ENCODE assay signal across 9 cellular contexts in the genomic region with DNA sequence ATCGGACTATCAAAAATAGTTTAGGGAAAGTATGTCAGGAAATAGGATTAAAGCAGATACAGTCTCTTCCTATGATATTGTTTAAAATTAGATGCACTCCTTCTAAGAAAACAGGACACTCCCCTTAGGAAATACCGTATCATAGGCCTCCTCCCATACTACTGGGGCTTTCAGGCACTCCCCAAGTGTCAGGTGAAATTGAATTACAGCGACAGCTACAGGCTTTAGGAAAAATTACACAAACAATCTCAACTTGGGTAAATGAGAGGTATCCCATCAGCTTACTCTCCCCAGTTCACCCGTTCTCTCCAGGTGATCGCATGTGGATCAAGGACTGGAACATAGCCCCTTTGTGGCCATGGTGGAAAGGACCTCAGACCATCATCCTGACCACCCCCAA.
DNase-seq lines count a peak whose midpoint lies in the region; ATAC-seq and TF ChIP-seq lines count a peak whose summit lies in the region.
"Had no signal": no experiment of that assay in that cellular context is flagged by ENCODE, and none has a peak within 500 bp of the region (broad histone marks: within the 10 kb centered on the region; RNA-seq: fewer than 3 reads in every experiment).

No MANE protein-coding gene starts in this region.

- in situ Hi-C loops in Panc1 (cut with HindIII; ENCODE audit: low pct_unique_long_range_greater_than_20kb, low sequenced_read_pairs), result no loop called here

- no peak overlapping the region for H3K4me3 ChIP-seq in AG09309 (ENCODE audit: control insufficient read depth, low read depth, low read length)
- H3K4me3 ChIP-seq in Panc1 (ENCODE audit: low read depth in 2 of 2, low read length in 2 of 2), result no peak overlapping the region

- POLR2A ChIA-PET in Panc1 (lab: Charles Lee), result no interaction called here
- POLR2A ChIA-PET in activated CD4-positive, alpha-beta T cell treated with anti-CD3 and anti-CD28 coated beads, Interleukin-2, amount 10 ng/mL, durations not matched to agents 7 days and 5 days (lab: Charles Lee), result no interaction called here

- no peak overlapping the region for H3K27ac Mint-ChIP-seq in activated CD4-positive, alpha-beta T cell treated with anti-CD3 and anti-CD28 coated beads, Interleukin-2, amount 10 ng/mL, durations not matched to agents 7 days and 5 days

- H3K4me1 Mint-ChIP-seq in activated CD4-positive, alpha-beta T cell treated with anti-CD3 and anti-CD28 coated beads, Interleukin-2, amount 10 ng/mL, durations not matched to agents 7 days and 5 days, result no peaks in the 10 kb centered on the region

- no peaks in the 10 kb centered on the region for H3K9me3 ChIP-seq in Panc1 (ENCODE audit: control insufficient read depth, insufficient read depth, low read depth, low read length)

- ATAC-seq in GM19351 (IDR thresholded peaks at IDR 0.05; ENCODE audit: unreplicated experiment), result peak; percentile 55
- ATAC-seq in Panc1, result peak; percentile 45; the same call in 1 of the 2 replicates

- H3K4me3 Mint-ChIP-seq in activated CD4-positive, alpha-beta T cell treated with anti-CD3 and anti-CD28 coated beads, Interleukin-2, amount 10 ng/mL, durations not matched to agents 7 days and 5 days, result no peak overlapping the region

- no peaks in the 10 kb centered on the region; the same call in 1 of the 2 replicates for H3K27me3 ChIP-seq in Panc1 (ENCODE audit: control insufficient read depth, insufficient read depth, low read length)

- no peaks in the 10 kb centered on the region for H3K36me3 Mint-ChIP-seq in activated CD4-positive, alpha-beta T cell treated with anti-CD3 and anti-CD28 coated beads, Interleukin-2, amount 10 ng/mL, durations not matched to agents 7 days and 5 days (ENCODE audit: low read depth)

- intact Hi-C loops in Panc1 (cut with micrococcal nuclease; ENCODE audit: unreplicated experiment), result no loop called here

- H3K36me3 ChIP-seq in Panc1 (ENCODE audit: control insufficient read depth, insufficient read depth, low read length), result no peaks in the 10 kb centered on the region

- H3K9me3 Mint-ChIP-seq in activated CD4-positive, alpha-beta T cell treated with anti-CD3 and anti-CD28 coated beads, Interleukin-2, amount 10 ng/mL, durations not matched to agents 7 days and 5 days, result no peaks in the 10 kb centered on the region

- no peak for DNase-seq in AG09309 (ENCODE audit: low read depth)
- DNase-seq in Panc1 (ENCODE audit: low read depth, low spot score), result peak; percentile 7
- DNase-seq in iPS-NIHi7 (ENCODE audit: extremely low spot score), result peak; percentile 57
- no peak for DNase-seq in central memory CD4-positive, alpha-beta T cell
- no peak for DNase-seq in GDM1 (lab: John Stamatoyannopoulos, UW)
- DNase-seq in ecto neural progenitor cell (ENCODE audit: low spot score), result no peak
- DNase-seq in activated CD4-positive, alpha-beta T cell treated with anti-CD3 and anti-CD28 coated beads, Interleukin-2, amount 10 ng/mL, durations not matched to agents 7 days and 5 days, result no peak
- DNase-seq: activated gamma-delta T cell had no signal

- H3K4me1 ChIP-seq in Panc1 (ENCODE audit: control insufficient read depth, insufficient read depth, low read length), result no peaks in the 10 kb centered on the region

- no peaks in the 10 kb centered on the region for H3K27me3 Mint-ChIP-seq in activated CD4-positive, alpha-beta T cell treated with anti-CD3 and anti-CD28 coated beads, Interleukin-2, amount 10 ng/mL, durations not matched to agents 7 days and 5 days

- CTCF ChIA-PET in Panc1 (lab: Charles Lee), result interaction anchor here (0.6 to 0.7 kb wide), 2 partner anchors 192 to 1427 kb away, joined by 3 to 7 read pairs; no protein-coding TSS in a partner anchor
- CTCF ChIA-PET in activated CD4-positive, alpha-beta T cell treated with anti-CD3 and anti-CD28 coated beads, Interleukin-2, amount 10 ng/mL, durations not matched to agents 7 days and 5 days (lab: Charles Lee), result interaction anchor here (0.5 to 1.5 kb wide), 2 partner anchors 16 to 1877 kb away, joined by 3 to 4 read pairs; no protein-coding TSS in a partner anchor

- TF ChIP-seq CTCF in AG09309 (IDR thresholded peaks at IDR 0.05; ENCODE audit: control insufficient read depth, insufficient read depth, low read depth, low read length, missing control alignments) (peak; percentile 21), Panc1 (IDR thresholded peaks at IDR 0.05) (peak; percentile 58)

- H3K27ac ChIP-seq in Panc1 (ENCODE audit: low read length), result no peak overlapping the region

- no TSS peak for BruUV-seq in Panc1 (replicated peaks; lab: Mats Ljungman, UMichigan)

Comparison
In these comparisons a context has a peak if more than half of its experiments do, and no peak if none do; other contexts are left out.
1. DNase-seq: peak in Panc1 (single experiment) and iPS-NIHi7 (single experiment); none in AG09309 (single experiment), central memory CD4-positive, alpha-beta T cell (single experiment), GDM1 (single experiment), ecto neural progenitor cell (single experiment) and activated CD4-positive, alpha-beta T cell treated with anti-CD3 and anti-CD28 coated beads, Interleukin-2, amount 10 ng/mL, durations not matched to agents 7 days and 5 days (single experiment).